ENCODE assay signal across 15 cellular contexts in genomic region chr21:17391811-17392340, GRCh38.
"Had no signal": no experiment of that assay in that cellular context is flagged by ENCODE, and none has a peak within 500 bp of the region (broad histone marks: within the 10 kb centered on the region; RNA-seq: fewer than 3 reads in every experiment).

No MANE protein-coding gene starts in this region.

- H3K27ac ChIP-seq: esophagus muscularis mucosa, left ventricle myocardium inferior, prostate gland, right lobe of liver, tibial artery, vagina had no signal

- H3K9me3 ChIP-seq: esophagus muscularis mucosa, left ventricle myocardium inferior, prostate gland, right lobe of liver, tibial artery, vagina had no signal

- H3K4me3 ChIP-seq: esophagus muscularis mucosa, left ventricle myocardium inferior, prostate gland, right lobe of liver, tibial artery, vagina had no signal

- ATAC-seq: activated naive CD4-positive, alpha-beta T cell treated with anti-CD3 and anti-CD28 coated beads, Interleukin-2, amount 50 U/mL, for 72 hours; natural killer cell treated with Interleukin-12 subunit alpha and Interleukin-12 subunit beta and Interleukin-15 and Interleukin-18, amount 100 ng/mL, for 72 hours; stimulated activated effector memory CD8-positive, alpha-beta T cell treated with anti-CD3 and anti-CD28 coated beads, Interleukin-12 subunit alpha, Interleukin-12 subunit beta, amount 100 ng/mL, for 72 hours had no signal

- H3K27me3 ChIP-seq: right lobe of liver, tibial artery, vagina had no signal

- H3K36me3 ChIP-seq: esophagus muscularis mucosa, left ventricle myocardium inferior, prostate gland, right lobe of liver, tibial artery, vagina had no signal

- H3K4me1 ChIP-seq: esophagus muscularis mucosa, left ventricle myocardium inferior, prostate gland, right lobe of liver, tibial artery, vagina had no signal

- DNase-seq: activated CD4-positive, alpha-beta T cell treated with anti-CD3 and anti-CD28 coated beads, Interleukin-2, amount 50 U/mL, for 4 hours; activated effector memory CD4-positive, alpha-beta T cell treated with Interleukin-2 at 50 U/mL for 16 hours; activated T-cell treated with anti-CD3 and anti-CD28 coated beads, Interleukin-2, amount 50 U/mL, for 1 hour; amniotic stem cell; endodermal cell; islet precursor cell; left ventricle myocardium inferior; right lobe of liver; tibial artery had no signal
